ENCODE assay signal across 8 cellular contexts in the genomic region with DNA sequence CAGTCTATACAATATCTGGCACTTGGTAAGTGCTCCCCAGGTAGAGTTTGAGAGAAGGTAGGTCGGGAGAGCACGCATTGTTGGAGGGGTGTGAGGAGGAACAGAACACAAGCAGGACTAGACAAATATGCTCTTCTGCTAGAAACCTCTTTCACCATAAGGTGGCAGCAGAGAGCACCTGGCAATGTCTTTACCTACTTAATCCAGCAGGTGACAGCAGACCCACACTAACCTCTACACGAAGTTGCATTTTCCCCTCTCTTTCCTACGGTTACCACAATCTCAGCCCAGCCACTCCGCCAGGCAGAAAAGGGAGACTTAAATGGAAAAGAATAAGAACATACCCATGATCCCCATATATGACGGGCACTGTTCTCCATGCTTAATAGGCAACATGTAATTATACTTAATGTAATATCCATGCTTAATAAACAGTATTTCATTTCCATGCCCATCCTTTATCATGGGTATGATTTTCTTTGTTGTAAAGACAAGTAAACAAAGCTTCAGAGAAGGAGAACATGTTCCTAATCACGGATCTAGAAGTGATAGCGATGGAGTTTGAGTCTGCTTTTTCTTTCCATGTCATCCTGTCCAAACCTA. TPM values are rescaled to one million over a fixed set of nuclear protein-coding genes. Genes with fewer than 3 reads are reported as not detected.
DNase-seq lines count a peak whose midpoint lies in the region; ATAC-seq and TF ChIP-seq lines count a peak whose summit lies in the region.

No MANE protein-coding gene starts in this region.

- H3K4me3 ChIP-seq in AG10803 (ENCODE audit: low read length) (no peak overlapping the region), left ventricle myocardium inferior (no peak overlapping the region), retinal pigment epithelial cell (ENCODE audit: low read length) (no peak overlapping the region)

- peaks cover 3% of the 10 kb centered on the region for H3K36me3 Mint-ChIP-seq in T-helper 17 cell (ENCODE audit: low read depth)

- ATAC-seq in GM19395 (IDR thresholded peaks at IDR 0.05; ENCODE audit: unreplicated experiment) (peak; percentile 56), T-helper 17 cell (peak; percentile 92), HG02571 (IDR thresholded peaks at IDR 0.05; ENCODE audit: unreplicated experiment) (no peak)

- intact Hi-C loops in left ventricle myocardium inferior (cut with micrococcal nuclease), result loop anchor here (2.0 to 5.0 kb wide), 2 partner anchors 107 to 161 kb away; no protein-coding TSS in a partner anchor

- H3K9me3 ChIP-seq in T-helper 17 cell (ENCODE audit: control insufficient read depth, low read length, poor library complexity, severe bottlenecking), result no peaks in the 10 kb centered on the region
- H3K9me3 ChIP-seq in left ventricle myocardium inferior (replicated peaks), result peaks cover 32% of the 10 kb centered on the region

- peaks cover 8% of the 10 kb centered on the region for H3K4me1 Mint-ChIP-seq in T-helper 17 cell

- H3K27me3 Mint-ChIP-seq in T-helper 17 cell, result peaks cover 69% of the 10 kb centered on the region

- no peak overlapping the region for H3K27ac Mint-ChIP-seq in T-helper 17 cell

- H3K27me3 ChIP-seq in left ventricle myocardium inferior (ENCODE audit: low read depth), result peaks cover 33% of the 10 kb centered on the region

- H3K4me3 Mint-ChIP-seq in T-helper 17 cell, result no peak overlapping the region

- peaks cover 9% of the 10 kb centered on the region for H3K4me1 ChIP-seq in left ventricle myocardium inferior

- H3K27ac ChIP-seq in left ventricle myocardium inferior (replicated peaks), result peak overlapping the region; percentile 36

- H3K36me3 ChIP-seq in left ventricle myocardium inferior, result no peaks in the 10 kb centered on the region

- peak; percentile 82 for DNase-seq in AG10803 (ENCODE audit: low read depth)
- peak; percentile 10 for DNase-seq in NCI-H146 treated with DMSO at 0.1 percent for 48 hours (lab: John Stamatoyannopoulos, UW; ENCODE audit: unreplicated experiment)
- peak; percentile 23 to 58 (median 27) for DNase-seq in T-helper 17 cell
- peak; percentile 58 for DNase-seq in amniotic stem cell (lab: John Stamatoyannopoulos, UW)
- DNase-seq in left ventricle myocardium inferior, result peak; percentile 44
- DNase-seq in retinal pigment epithelial cell (ENCODE audit: low read depth), result peak; percentile 47

- peak; percentile 100 for TF ChIP-seq CTCF in AG10803 (conservative IDR thresholded peaks at IDR 0.05; ENCODE audit: low read length)
- TF ChIP-seq CTCF in left ventricle myocardium inferior (IDR thresholded peaks at IDR 0.05; ENCODE audit: borderline replicate concordance), result peak; percentile 100
- peak; percentile 100 for TF ChIP-seq CTCF in retinal pigment epithelial cell (conservative IDR thresholded peaks at IDR 0.05; ENCODE audit: low read depth, low read length)

RNA-seq across cellular contexts. Expression of gene CCL2, which starts 55.1 kb away (rescaled TPM):
- total RNA-seq in T-helper 17 cell (not detected), left ventricle myocardium inferior (24.3 TPM)

Comparison
In these comparisons a context has a peak if more than half of its experiments do, and no peak if none do; other contexts are left out.
1. DNase-seq: peak in every context shown above with its lines; median percentile 82 in AG10803; 58 in amniotic stem cell; 47 in retinal pigment epithelial cell; 44 in left ventricle myocardium inferior; 27 in T-helper 17 cell; 10 in NCI-H146 treated with DMSO at 0.1 percent for 48 hours.
2. RNA of gene CCL2, which starts 55.1 kb away (total RNA-seq): 24.3 TPM in left ventricle myocardium inferior (single experiment); not detected in T-helper 17 cell; every median in the first group is over 10 times any median in the second.
3. Peak in every context shown above with its lines, with median percentiles within 50 percentile points of each other: CTCF ChIP-seq.